In genomic region chr3:47578691-47579632, GRCh38 we compare ENCODE assay signal across 8 cellular contexts. TPM values are rescaled to one million over a fixed set of nuclear protein-coding genes. Genes with fewer than 3 reads are reported as not detected.
DNase-seq lines count a peak whose midpoint lies in the region; ATAC-seq and TF ChIP-seq lines count a peak whose summit lies in the region.

CSPG5 (minus strand) TSS chr3:47578865; CDS start chr3:47578693, 172 bp downstream.

- H3K4me3 Mint-ChIP-seq in activated T-cell treated with anti-CD3 and anti-CD28 coated beads, Interleukin-2, amount 50 U/mL, for 4 hours: peak within 1 kb of the TSS; percentile 52
- H3K4me3 Mint-ChIP-seq in neural crest cell: peak within 1 kb of the TSS; percentile 83

- H3K9ac ChIP-seq in HUES64 (ENCODE audit: low read depth, low read length): peak within 1 kb of the TSS; percentile 40; the same call in 1 of the 2 replicates

- peaks cover 22% of the 10 kb centered on the region for H3K27me3 Mint-ChIP-seq in activated T-cell treated with anti-CD3 and anti-CD28 coated beads, Interleukin-2, amount 50 U/mL, for 4 hours (ENCODE audit: low read depth)
- H3K27me3 Mint-ChIP-seq in neural crest cell (ENCODE audit: low read depth): peaks cover 39% of the 10 kb centered on the region

- WGBS in HUES64: 3% methylated on average over 121 of the region's 121 CpGs

- H3K9me3 ChIP-seq in HUES64 (ENCODE audit: insufficient read depth, low read depth, low read length): no peaks in the 10 kb centered on the region

- peaks cover 2% of the 10 kb centered on the region for H3K4me1 Mint-ChIP-seq in activated T-cell treated with anti-CD3 and anti-CD28 coated beads, Interleukin-2, amount 50 U/mL, for 4 hours (ENCODE audit: low read depth)
- H3K4me1 Mint-ChIP-seq in neural crest cell: peaks cover 16% of the 10 kb centered on the region

- H3K27ac ChIP-seq in HUES64 (ENCODE audit: low read depth, low read length): no peak within 1 kb of the TSS

- no peaks in the 10 kb centered on the region for H3K9me3 Mint-ChIP-seq in activated T-cell treated with anti-CD3 and anti-CD28 coated beads, Interleukin-2, amount 50 U/mL, for 4 hours
- H3K9me3 Mint-ChIP-seq in neural crest cell: no peaks in the 10 kb centered on the region

- peaks cover 42% of the 10 kb centered on the region for H3K27me3 ChIP-seq in HUES64 (ENCODE audit: insufficient read depth, low read length)

- H3K36me3 ChIP-seq in HUES64 (ENCODE audit: insufficient read depth, low read length): no peaks in the 10 kb centered on the region

- TF ChIP-seq CTCF in fibroblast of mammary gland (conservative IDR thresholded peaks at IDR 0.05; ENCODE audit: control insufficient read depth, insufficient read depth, low read depth, low read length) (no peak), neural crest cell (conservative IDR thresholded peaks at IDR 0.05) (no peak)

- peak; percentile 77 to 81 for ATAC-seq in activated T-cell treated with anti-CD3 and anti-CD28 coated beads, Interleukin-2, amount 50 U/mL, for 4 hours
- no peak for ATAC-seq in GM21447 (IDR thresholded peaks at IDR 0.05; ENCODE audit: unreplicated experiment)

- DNase-seq in COR-L47 (lab: John Stamatoyannopoulos, UW) (peak; percentile 15), fibroblast of mammary gland (ENCODE audit: low read depth) (no peak), neural crest cell (ENCODE audit: low read depth, low spot score) (peak; percentile 45), NCI-H2171 treated with DMSO at 0.1 percent for 48 hours (lab: John Stamatoyannopoulos, UW) (no peak), epidermal melanocyte (ENCODE audit: insufficient read length, low spot score) (no peak)
- no peak for DNase-seq in activated T-cell treated with anti-CD3 and anti-CD28 coated beads, Interleukin-2, amount 50 U/mL, for 4 hours

- peak within 1 kb of the TSS; percentile 53 for H3K4me3 ChIP-seq in HUES64 (ENCODE audit: low read length)
- peak within 1 kb of the TSS; percentile 33 for H3K4me3 ChIP-seq in fibroblast of mammary gland (ENCODE audit: control insufficient read depth, low read depth, low read length)

- H3K36me3 Mint-ChIP-seq in activated T-cell treated with anti-CD3 and anti-CD28 coated beads, Interleukin-2, amount 50 U/mL, for 4 hours (ENCODE audit: insufficient read depth): no peaks in the 10 kb centered on the region
- H3K36me3 Mint-ChIP-seq in neural crest cell (ENCODE audit: low read depth): peaks cover 24% of the 10 kb centered on the region

- no peak within 1 kb of the TSS for H3K27ac Mint-ChIP-seq in neural crest cell (ENCODE audit: unreplicated experiment)

- peaks cover 9% of the 10 kb centered on the region; the same call in 1 of the 2 replicates for H3K4me1 ChIP-seq in HUES64 (ENCODE audit: insufficient read depth, low read length)

RNA-seq across cellular contexts. Expression of gene CSPG5, which starts in this region (rescaled TPM):
- polyA plus RNA-seq in HUES64 (2013, experiment 1 of 2): 3.4 TPM
- polyA plus RNA-seq in HUES64 (2013, experiment 2 of 2): 5.3 TPM
- 1 to 10 TPM in 1 of 3 donors, under 1 TPM in 2; 0.54 to 1.3 (median 0.91) TPM for total RNA-seq in activated T-cell treated with anti-CD3 and anti-CD28 coated beads, Interleukin-2, amount 50 U/mL, for 4 hours
- total RNA-seq in neural crest cell: 21.9 and 23.3 TPM in 2 replicates

Comparison
In these comparisons a context has a peak if more than half of its experiments do, and no peak if none do; other contexts are left out.
1. RNA of gene CSPG5 (total RNA-seq): 21.9 to 23.3 TPM in neural crest cell; 0.54 to 1.3 TPM in activated T-cell treated with anti-CD3 and anti-CD28 coated beads, Interleukin-2, amount 50 U/mL, for 4 hours; every median in the first group is over 10 times any median in the second.
2. DNase-seq: peak in COR-L47 (single experiment) and neural crest cell (single experiment); none in activated T-cell treated with anti-CD3 and anti-CD28 coated beads, Interleukin-2, amount 50 U/mL, for 4 hours (single experiment), fibroblast of mammary gland (single experiment), NCI-H2171 treated with DMSO at 0.1 percent for 48 hours (single experiment) and epidermal melanocyte (single experiment).